ENCODE assay signal across 13 cellular contexts in genomic region chr14:101817511-101818001, GRCh38. TPM values are rescaled to one million over a fixed set of nuclear protein-coding genes. Genes with fewer than 3 reads are reported as not detected.
DNase-seq lines count a peak whose midpoint lies in the region; ATAC-seq, FAIRE-seq and TF ChIP-seq lines count a peak whose summit lies in the region.
"Had no signal": no experiment of that assay in that cellular context is flagged by ENCODE, and none has a peak within 500 bp of the region (broad histone marks: within the 10 kb centered on the region; RNA-seq: fewer than 3 reads in every experiment).

No MANE protein-coding gene starts in this region.

- DNase-seq in CD8-positive, alpha-beta T cell: peak in 2 of 7 experiments; percentile 55 to 60
- DNase-seq in T-helper 17 cell (no peak), osteoblast (ENCODE audit: insufficient read length, low spot score, missing footprints) (no peak), HTR-8/SVneo (ENCODE audit: insufficient read length, low spot score) (no peak), NCI-H2171 (lab: John Stamatoyannopoulos, UW) (no peak), left ventricle myocardium superior (no peak), endodermal cell (no peak)
- DNase-seq: COR-L47, NCI-H226 had no signal

- H3K4me1 Mint-ChIP-seq in CD8-positive, alpha-beta T cell (ENCODE audit: low read depth): peaks cover 91% of the 10 kb centered on the region
- peaks cover 66% of the 10 kb centered on the region for H3K4me1 Mint-ChIP-seq in T-helper 17 cell
- peaks cover 88% of the 10 kb centered on the region for H3K4me1 Mint-ChIP-seq in activated naive CD8-positive, alpha-beta T cell (ENCODE audit: low read depth)
- H3K4me1 Mint-ChIP-seq in endodermal cell: peaks cover 3% of the 10 kb centered on the region

- H3K27me3 Mint-ChIP-seq in CD8-positive, alpha-beta T cell (ENCODE audit: low read depth): no peaks in the 10 kb centered on the region
- H3K27me3 Mint-ChIP-seq in T-helper 17 cell (no peaks in the 10 kb centered on the region), endodermal cell (ENCODE audit: insufficient read depth) (no peaks in the 10 kb centered on the region)
- no peaks in the 10 kb centered on the region for H3K27me3 Mint-ChIP-seq in activated naive CD8-positive, alpha-beta T cell

- H3K9me3 Mint-ChIP-seq in CD8-positive, alpha-beta T cell: no peaks in the 10 kb centered on the region
- H3K9me3 Mint-ChIP-seq in activated naive CD8-positive, alpha-beta T cell (ENCODE audit: low read depth): no peaks in the 10 kb centered on the region
- no peaks in the 10 kb centered on the region for H3K9me3 Mint-ChIP-seq in endodermal cell

- peaks cover 96% of the 10 kb centered on the region for H3K79me2 ChIP-seq in osteoblast (ENCODE audit: insufficient read depth, low read length)

- no peak overlapping the region for H2AFZ ChIP-seq in osteoblast (ENCODE audit: low read length)

- no peaks in the 10 kb centered on the region for H3K36me3 ChIP-seq in CD8-positive, alpha-beta T cell (ENCODE audit: insufficient read depth, low read length)
- H3K36me3 ChIP-seq in osteoblast (ENCODE audit: insufficient read depth, low read length) (peaks cover 8% of the 10 kb centered on the region), endodermal cell (ENCODE audit: control insufficient read depth, insufficient read depth, low read length) (peaks cover 40% of the 10 kb centered on the region)
- H3K36me3 ChIP-seq: thoracic aorta had no signal

- peak; percentile 29 for ATAC-seq in CD8-positive, alpha-beta T cell
- ATAC-seq in T-helper 17 cell (peak; percentile 37), left ventricle myocardium superior (no peak)
- ATAC-seq: HCT116 had no signal

- peak overlapping the region; percentile 71 for H3K4me3 Mint-ChIP-seq in CD8-positive, alpha-beta T cell
- H3K4me3 Mint-ChIP-seq in T-helper 17 cell (peak overlapping the region; percentile 83), endodermal cell (no peak overlapping the region)
- H3K4me3 Mint-ChIP-seq in activated naive CD8-positive, alpha-beta T cell: peak overlapping the region; percentile 74

- intact Hi-C loops in CD8-positive, alpha-beta T cell (cut with DNase I, micrococcal nuclease): loop anchor here in 1 of 2 experiments (10.0 kb wide), 1 partner anchor 1743 kb away; no protein-coding TSS in a partner anchor
- intact Hi-C loops in left ventricle myocardium superior (cut with micrococcal nuclease): no loop called here

- peak overlapping the region; percentile 82 for H3K27ac ChIP-seq in CD8-positive, alpha-beta T cell (ENCODE audit: low read depth, low read length)
- H3K27ac ChIP-seq in osteoblast (ENCODE audit: low read depth, low read length): no peak overlapping the region
- H3K27ac ChIP-seq in endodermal cell (ENCODE audit: low read depth, low read length): no peak overlapping the region
- H3K27ac ChIP-seq: thoracic aorta had no signal

- no peak for TF ChIP-seq CTCF in CD8-positive, alpha-beta T cell (IDR thresholded peaks at IDR 0.05)
- TF ChIP-seq CTCF in osteoblast (IDR thresholded peaks at IDR 0.05; ENCODE audit: extremely low read depth, low read depth, low read length) (no peak), endodermal cell (conservative IDR thresholded peaks at IDR 0.05) (no peak)

- H3K27me3 ChIP-seq in CD8-positive, alpha-beta T cell (ENCODE audit: insufficient read depth, low read length): no peaks in the 10 kb centered on the region
- H3K27me3 ChIP-seq in osteoblast (ENCODE audit: insufficient read depth, low read length): no peaks in the 10 kb centered on the region
- no peaks in the 10 kb centered on the region for H3K27me3 ChIP-seq in endodermal cell (ENCODE audit: control insufficient read depth, insufficient read depth, low read length, poor library complexity, severe bottlenecking)

- POLR2A ChIA-PET in CD8-positive, alpha-beta T cell (lab: Charles Lee): interaction anchor here (0.5 to 10.3 kb wide), 4 partner anchors 8 to 1749 kb away, joined by 3 to 239 read pairs (median 55); no protein-coding TSS in a partner anchor

- no peak for FAIRE-seq in HTR-8/SVneo (lab: Jason Lieb, UNC)
- FAIRE-seq: keratinocyte had no signal

- H3K9me3 ChIP-seq in CD8-positive, alpha-beta T cell (ENCODE audit: low read length): no peaks in the 10 kb centered on the region
- no peaks in the 10 kb centered on the region for H3K9me3 ChIP-seq in T-helper 17 cell (ENCODE audit: control insufficient read depth, low read length, poor library complexity, severe bottlenecking)
- H3K9me3 ChIP-seq in osteoblast (ENCODE audit: low read depth, low read length): no peaks in the 10 kb centered on the region
- no peaks in the 10 kb centered on the region for H3K9me3 ChIP-seq in endodermal cell (ENCODE audit: control insufficient read depth, low read length)
- H3K9me3 ChIP-seq: thoracic aorta had no signal

- WGBS in endodermal cell (ENCODE audit: insufficient coverage in 1 of 2, insufficient read length in 1 of 2), 2 experiments: 93 to 98% methylated on average over 5 to 10 of the region's 10 CpGs

- peak overlapping the region; percentile 40 for H3K4me2 ChIP-seq in osteoblast (ENCODE audit: insufficient read depth, low read length)

- H3K4me1 ChIP-seq in CD8-positive, alpha-beta T cell (ENCODE audit: insufficient read depth, low read length): peaks cover 90% of the 10 kb centered on the region
- peaks cover 12% of the 10 kb centered on the region for H3K4me1 ChIP-seq in osteoblast (ENCODE audit: insufficient read depth, low read length)
- H3K4me1 ChIP-seq in endodermal cell (ENCODE audit: control insufficient read depth, insufficient read depth, low read length): no peaks in the 10 kb centered on the region

- peaks cover 53% of the 10 kb centered on the region for H3K36me3 Mint-ChIP-seq in CD8-positive, alpha-beta T cell
- peaks cover 8% of the 10 kb centered on the region for H3K36me3 Mint-ChIP-seq in T-helper 17 cell (ENCODE audit: low read depth)
- peaks cover 10% of the 10 kb centered on the region for H3K36me3 Mint-ChIP-seq in activated naive CD8-positive, alpha-beta T cell
- peaks cover 20% of the 10 kb centered on the region for H3K36me3 Mint-ChIP-seq in endodermal cell (ENCODE audit: low read depth)

- CTCF ChIA-PET in CD8-positive, alpha-beta T cell (lab: Charles Lee): interaction anchor here (0.9 to 3.9 kb wide), 4 partner anchors 8 to 47 kb away, joined by 3 to 29 read pairs (median 5); no protein-coding TSS in a partner anchor

- H3K27ac Mint-ChIP-seq in CD8-positive, alpha-beta T cell: peak overlapping the region; percentile 100
- H3K27ac Mint-ChIP-seq in T-helper 17 cell: peak overlapping the region; percentile 98
- peak overlapping the region; percentile 97 for H3K27ac Mint-ChIP-seq in activated naive CD8-positive, alpha-beta T cell
- H3K27ac Mint-ChIP-seq in endodermal cell: no peak overlapping the region

- peaks cover 29% of the 10 kb centered on the region for H4K20me1 ChIP-seq in osteoblast (ENCODE audit: insufficient read depth, low read length)

- H3K9ac ChIP-seq in endodermal cell (ENCODE audit: extremely low read depth, low read length, poor library complexity, severe bottlenecking): no peak overlapping the region

- H3K4me3 ChIP-seq in CD8-positive, alpha-beta T cell (ENCODE audit: low read depth, low read length): peak overlapping the region; percentile 42
- H3K4me3 ChIP-seq in osteoblast (ENCODE audit: insufficient read depth, low read length): no peak overlapping the region
- no peak overlapping the region for H3K4me3 ChIP-seq in endodermal cell (ENCODE audit: low read length)
- H3K4me3 ChIP-seq: thoracic aorta had no signal

RNA-seq across cellular contexts. Expression of gene PPP2R5C, which starts 56.0 kb away (rescaled TPM):
- total RNA-seq in CD8-positive, alpha-beta T cell: 100 to 1,000 TPM; 557 to 560 TPM
- total RNA-seq in T-helper 17 cell (100 to 1,000 TPM; 516 to 530 TPM), osteoblast (101 and 111 TPM in 2 replicates), left ventricle myocardium superior (211 TPM), endodermal cell (100 to 1,000 TPM; 116 to 117 TPM)
- 151 TPM for polyA plus RNA-seq in endodermal cell (2013, experiment 1 of 2)
- 146 TPM for polyA plus RNA-seq in endodermal cell (2013, experiment 2 of 2)
